In the genomic region with DNA sequence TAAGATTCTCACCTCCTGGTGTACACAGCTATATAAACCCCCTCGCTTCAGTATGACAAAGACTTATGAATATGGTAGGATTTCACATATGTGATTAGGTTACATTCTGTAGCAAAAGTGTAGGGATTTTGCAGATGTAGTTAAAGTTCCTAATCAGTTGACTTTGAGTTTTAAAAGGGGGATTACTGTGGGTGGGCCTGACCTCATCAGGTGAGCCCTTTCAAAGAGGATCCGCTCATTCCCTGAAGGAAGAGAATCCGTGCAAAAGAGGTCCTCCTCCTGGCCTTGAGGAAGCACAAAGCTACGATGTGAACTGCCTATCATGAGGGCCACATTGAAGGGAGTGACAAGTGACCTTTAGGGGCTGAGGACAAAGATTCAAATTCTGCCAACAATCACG, we compare ENCODE assay signal across 40 cellular contexts.
"Had no signal": no experiment of that assay in that cellular context is flagged by ENCODE, and none has a peak within 500 bp of the region (broad histone marks: within the 10 kb centered on the region; RNA-seq: fewer than 3 reads in every experiment).

No MANE protein-coding gene starts in this region.

- H3K4me3 ChIP-seq: adrenal gland, ascending aorta, body of pancreas, breast epithelium, cardiac muscle cell had no signal

- H3K9me3 Mint-ChIP-seq: activated naive CD4-positive, alpha-beta T cell treated with anti-CD3 and anti-CD28 coated beads for 36 hours; activated naive CD4-positive, alpha-beta T cell treated with anti-CD3 and anti-CD28 coated beads, Interleukin-2, amount 10 ng/mL, durations not matched to agents 7 days and 5 days; activated naive CD8-positive, alpha-beta T cell treated with anti-CD3 and anti-CD28 coated beads, Interleukin-2, amount 10 ng/mL, durations not matched to agents 7 days and 5 days; activated naive CD8-positive, alpha-beta T cell treated with anti-CD3 and anti-CD28 coated beads, Interleukin-2, amount 50 U/mL, for 24 hours; activated T-helper 1 cell treated with anti-CD3 and anti-CD28 coated beads, Interleukin-12 subunit alpha, Interleukin-12 subunit beta, Interleukin-2, Interleukin-4 antibody, amounts not matched to agents 30 ng/mL and 10 ng/mL and 1 ng/mL, durations not matched to agents 14 hours and 24 hours and 36 hours; central memory CD8-positive, alpha-beta T cell had no signal

- ATAC-seq: activated naive CD4-positive, alpha-beta T cell treated with anti-CD3 and anti-CD28 coated beads, Interleukin-2, amount 50 U/mL, for 72 hours; activated naive CD8-positive, alpha-beta T cell treated with anti-CD3 and anti-CD28 coated beads, Interleukin-2, amount 50 U/mL, for 24 hours; activated T-cell treated with anti-CD3 and anti-CD28 coated beads, Interleukin-2, amount 50 U/mL, for 4 hours; activated T-cell treated with anti-CD3 and anti-CD28 coated beads, Interleukin-2, amount 50 U/mL, for 72 hours; activated T-helper 17 cell treated with anti-CD3 and anti-CD28 coated beads, Interleukin-2, amount 50 U/mL, for 72 hours; body of pancreas had no signal

- DNase-seq: activated effector memory CD4-positive, alpha-beta T cell treated with anti-CD3 and anti-CD28 coated beads, Interleukin-2, amount 50 U/mL, for 16 hours; activated effector memory CD4-positive, alpha-beta T cell treated with Interleukin-2 at 50 U/mL for 16 hours; activated gamma-delta T cell; activated gamma-delta T cell treated with Interleukin-2 at 50 U/mL for 16 hours; activated naive CD4-positive, alpha-beta T cell; activated naive CD4-positive, alpha-beta T cell treated with anti-CD3 and anti-CD28 coated beads for 36 hours; activated naive CD4-positive, alpha-beta T cell treated with anti-CD3 and anti-CD28 coated beads, Interleukin-2, amount 10 ng/mL, durations not matched to agents 7 days and 5 days; activated naive CD4-positive, alpha-beta T cell treated with anti-CD3 and anti-CD28 coated beads, Interleukin-2, amount 50 U/mL, for 16 hours; activated naive CD4-positive, alpha-beta T cell treated with Interleukin-2 at 50 U/mL for 16 hours; activated naive CD8-positive, alpha-beta T cell treated with anti-CD3 and anti-CD28 coated beads for 36 hours; activated naive CD8-positive, alpha-beta T cell treated with anti-CD3 and anti-CD28 coated beads, Interleukin-2, amount 10 ng/mL, durations not matched to agents 7 days and 5 days; activated naive CD8-positive, alpha-beta T cell treated with anti-CD3 and anti-CD28 coated beads, Interleukin-2, amount 50 U/mL, for 24 hours; activated T-cell treated with anti-CD3 and anti-CD28 coated beads, Interleukin-2, amount 50 U/mL, for 1 hour; activated T-cell treated with anti-CD3 and anti-CD28 coated beads, Interleukin-2, amount 50 U/mL, for 24 hours; activated T-cell treated with anti-CD3 and anti-CD28 coated beads, Interleukin-2, amount 50 U/mL, for 4 hours; activated T-cell treated with anti-CD3 and anti-CD28 coated beads, Interleukin-2, amount 50 U/mL, for 48 hours; activated T-cell treated with anti-CD3 and anti-CD28 coated beads, Interleukin-2, amount 50 U/mL, for 72 hours; adrenal gland; amniotic stem cell; amygdala; anterior cingulate cortex; aorta; body of pancreas; brain microvascular endothelial cell; caudate nucleus; central memory CD4-positive, alpha-beta T cell; cerebellar nuclear complex had no signal

- H3K36me3 ChIP-seq: adrenal gland, ascending aorta, brain microvascular endothelial cell, breast epithelium, cardiac muscle cell had no signal

- FAIRE-seq: astrocyte, bronchial epithelial cell had no signal

- H3K9me3 ChIP-seq: adrenal gland, body of pancreas had no signal

- H3K27ac ChIP-seq: adrenal gland, ascending aorta, body of pancreas, brain microvascular endothelial cell, breast epithelium, cardiac muscle cell had no signal

- H3K27me3 ChIP-seq: adrenal gland, ascending aorta, body of pancreas, brain microvascular endothelial cell, breast epithelium, cardiac muscle cell had no signal

- H3K4me3 Mint-ChIP-seq: activated naive CD4-positive, alpha-beta T cell treated with anti-CD3 and anti-CD28 coated beads for 36 hours; activated naive CD4-positive, alpha-beta T cell treated with anti-CD3 and anti-CD28 coated beads, Interleukin-2, amount 10 ng/mL, durations not matched to agents 7 days and 5 days; activated naive CD4-positive, alpha-beta T cell treated with anti-CD3 and anti-CD28 coated beads, Interleukin-2, amount 50 U/mL, for 24 hours; activated naive CD8-positive, alpha-beta T cell; activated naive CD8-positive, alpha-beta T cell treated with anti-CD3 and anti-CD28 coated beads for 36 hours; activated naive CD8-positive, alpha-beta T cell treated with anti-CD3 and anti-CD28 coated beads, Interleukin-2, amount 10 ng/mL, durations not matched to agents 7 days and 5 days; activated naive CD8-positive, alpha-beta T cell treated with anti-CD3 and anti-CD28 coated beads, Interleukin-2, amount 50 U/mL, for 24 hours; activated T-cell treated with anti-CD3 and anti-CD28 coated beads, Interleukin-2, amount 50 U/mL, for 24 hours; activated T-cell treated with anti-CD3 and anti-CD28 coated beads, Interleukin-2, amount 50 U/mL, for 4 hours; activated T-cell treated with anti-CD3 and anti-CD28 coated beads, Interleukin-2, amount 50 U/mL, for 72 hours; activated T-helper 1 cell treated with anti-CD3 and anti-CD28 coated beads, Interleukin-12 subunit alpha, Interleukin-12 subunit beta, Interleukin-2, Interleukin-4 antibody, amounts not matched to agents 30 ng/mL and 10 ng/mL and 1 ng/mL, durations not matched to agents 14 hours and 24 hours and 36 hours; activated T-helper 17 cell treated with anti-CD3 and anti-CD28 coated beads, Interleukin-2, amount 50 U/mL, for 72 hours; brain; central memory CD8-positive, alpha-beta T cell had no signal

- H3K36me3 Mint-ChIP-seq: activated naive CD4-positive, alpha-beta T cell treated with anti-CD3 and anti-CD28 coated beads, Interleukin-2, amount 10 ng/mL, durations not matched to agents 7 days and 5 days; activated naive CD4-positive, alpha-beta T cell treated with anti-CD3 and anti-CD28 coated beads, Interleukin-2, amount 50 U/mL, for 24 hours; activated naive CD8-positive, alpha-beta T cell; activated naive CD8-positive, alpha-beta T cell treated with anti-CD3 and anti-CD28 coated beads for 36 hours; activated naive CD8-positive, alpha-beta T cell treated with anti-CD3 and anti-CD28 coated beads, Interleukin-2, amount 10 ng/mL, durations not matched to agents 7 days and 5 days had no signal

- H3K27ac Mint-ChIP-seq: activated naive CD4-positive, alpha-beta T cell treated with anti-CD3 and anti-CD28 coated beads for 36 hours; activated naive CD4-positive, alpha-beta T cell treated with anti-CD3 and anti-CD28 coated beads, Interleukin-2, amount 10 ng/mL, durations not matched to agents 7 days and 5 days; activated naive CD4-positive, alpha-beta T cell treated with anti-CD3 and anti-CD28 coated beads, Interleukin-2, amount 50 U/mL, for 24 hours; activated naive CD4-positive, alpha-beta T cell treated with anti-CD3 and anti-CD28 coated beads, Interleukin-2, amount 50 U/mL, for 72 hours; activated naive CD8-positive, alpha-beta T cell; activated naive CD8-positive, alpha-beta T cell treated with anti-CD3 and anti-CD28 coated beads for 36 hours; activated naive CD8-positive, alpha-beta T cell treated with anti-CD3 and anti-CD28 coated beads, Interleukin-2, amount 10 ng/mL, durations not matched to agents 7 days and 5 days; activated naive CD8-positive, alpha-beta T cell treated with anti-CD3 and anti-CD28 coated beads, Interleukin-2, amount 50 U/mL, for 24 hours; activated T-cell treated with anti-CD3 and anti-CD28 coated beads, Interleukin-2, amount 50 U/mL, for 24 hours; activated T-cell treated with anti-CD3 and anti-CD28 coated beads, Interleukin-2, amount 50 U/mL, for 72 hours; activated T-helper 1 cell treated with anti-CD3 and anti-CD28 coated beads, Interleukin-12 subunit alpha, Interleukin-12 subunit beta, Interleukin-2, Interleukin-4 antibody, amounts not matched to agents 30 ng/mL and 10 ng/mL and 1 ng/mL, durations not matched to agents 14 hours and 24 hours and 36 hours; activated T-helper 17 cell treated with anti-CD3 and anti-CD28 coated beads, Interleukin-2, amount 50 U/mL, for 72 hours; activated T-helper 2 cell treated with anti-CD3 and anti-CD28 coated beads, Interferon-gamma antibody, Interleukin-2, Interleukin-4, amounts not matched to agents 10 μg/mL and 5 μg/mL and 100 μg/mL, durations not matched to agents 14 hours and 24 hours and 36 hours; brain had no signal

- H3K4me1 Mint-ChIP-seq: activated naive CD4-positive, alpha-beta T cell treated with anti-CD3 and anti-CD28 coated beads, Interleukin-2, amount 10 ng/mL, durations not matched to agents 7 days and 5 days; activated naive CD4-positive, alpha-beta T cell treated with anti-CD3 and anti-CD28 coated beads, Interleukin-2, amount 50 U/mL, for 24 hours; activated naive CD8-positive, alpha-beta T cell treated with anti-CD3 and anti-CD28 coated beads for 36 hours; activated naive CD8-positive, alpha-beta T cell treated with anti-CD3 and anti-CD28 coated beads, Interleukin-2, amount 10 ng/mL, durations not matched to agents 7 days and 5 days; activated naive CD8-positive, alpha-beta T cell treated with anti-CD3 and anti-CD28 coated beads, Interleukin-2, amount 50 U/mL, for 24 hours; activated T-helper 17 cell treated with anti-CD3 and anti-CD28 coated beads, Interleukin-2, amount 50 U/mL, for 72 hours; central memory CD8-positive, alpha-beta T cell had no signal

- H3K27me3 Mint-ChIP-seq: activated naive CD4-positive, alpha-beta T cell treated with anti-CD3 and anti-CD28 coated beads, Interleukin-2, amount 10 ng/mL, durations not matched to agents 7 days and 5 days; brain had no signal

- H3K4me1 ChIP-seq: adrenal gland, ascending aorta, body of pancreas, breast epithelium had no signal
